27 cellular contexts compared by ENCODE assay signal in genomic region chr1:244645414-244645813, GRCh38.
DNase-seq lines count a peak whose midpoint lies in the region; TF ChIP-seq lines count a peak whose summit lies in the region.
"Had no signal": no experiment of that assay in that cellular context is flagged by ENCODE, and none has a peak within 500 bp of the region (broad histone marks: within the 10 kb centered on the region; RNA-seq: fewer than 3 reads in every experiment).

No MANE protein-coding gene starts in this region.

- no peaks in the 10 kb centered on the region for H3K36me3 ChIP-seq in HEK293 (ENCODE audit: control insufficient read depth in 2 of 2, insufficient read depth in 1 of 2, low read length in 2 of 2)
- H3K36me3 ChIP-seq: BE2C; BLaER1; BLaER1 treated with 17β-estradiol and CSF1 and Interleukin-3, amounts not matched to agents 10 nM and 100 nM had no signal

- no peak for DNase-seq in activated effector memory CD4-positive, alpha-beta T cell treated with Interleukin-2 at 50 U/mL for 16 hours
- DNase-seq: 8988T; ACHN; AML-193; BE2C; C1 segment of cervical spinal cord; Caco-2; Calu3; CD4-positive, alpha-beta memory T cell; CD4-positive, alpha-beta T cell; CD4-positive, CD25-positive, alpha-beta regulatory T cell; CD8-positive, alpha-beta memory T cell; CD8-positive, alpha-beta T cell; COR-L47; DMS 273 treated with DMSO at 0.1 percent for 48 hours; DMS153; DMS53; DMS79; DMS79 treated with DMSO at 0.1 percent for 48 hours; DND-41; EL had no signal

- no peak for TF ChIP-seq CTCF in HEK293 (tag by site-specific recombination; IDR thresholded peaks at IDR 0.05)

- no peak overlapping the region for H3K27ac ChIP-seq in HEK293 (ENCODE audit: extremely low read depth, low read depth, low read length)
- H3K27ac ChIP-seq: 22Rv1; A549; BLaER1; BLaER1 treated with 17β-estradiol and CSF1 and Interleukin-3, amounts not matched to agents 10 nM and 100 nM; C4-2B had no signal

- no peaks in the 10 kb centered on the region for H3K9me3 ChIP-seq in HEK293 (ENCODE audit: control insufficient read depth, insufficient read depth, low read depth, low read length)
- H3K9me3 ChIP-seq: A549, BE2C, BLaER1 had no signal

- H3K4me3 ChIP-seq in HEK293 (ENCODE audit: low read depth, low read length), result no peak overlapping the region
- H3K4me3 ChIP-seq: A549; BLaER1; BLaER1 treated with 17β-estradiol and CSF1 and Interleukin-3, amounts not matched to agents 10 nM and 100 nM had no signal

- POLR2A ChIA-PET in HEK293 (lab: Yijun Ruan, JAX), result no interaction called here

- H3K4me1 ChIP-seq in HEK293 (ENCODE audit: control insufficient read depth, insufficient read depth, low read length), result no peaks in the 10 kb centered on the region
- H3K4me1 ChIP-seq: A549; BE2C; BLaER1; BLaER1 treated with 17β-estradiol and CSF1 and Interleukin-3, amounts not matched to agents 10 nM and 100 nM; Caco-2 had no signal

- CTCF ChIA-PET in HEK293 (lab: Yijun Ruan, JAX), result no interaction called here

TF ChIP-seq in HEK293, 187 proteins besides CTCF, POLR2A, EP300 and RAD21:
- TF ChIP-seq SCRT2 (tag by site-specific recombination; IDR thresholded peaks at IDR 0.05) (peak; percentile 91), SCRT1 (tag by site-specific recombination; IDR thresholded peaks at IDR 0.05; ENCODE audit: borderline replicate concordance) (peak; percentile 65; the same call in 1 of the 2 replicates), ZNF266 (tag by site-specific recombination; IDR thresholded peaks at IDR 0.05; ENCODE audit: low read depth) (no peak), GFI1B (tag by site-specific recombination; IDR thresholded peaks at IDR 0.05) (no peak), ZNF518A (tag by site-specific recombination; conservative IDR thresholded peaks at IDR 0.05; ENCODE audit: low read depth) (no peak)
